Comparison of ENCODE assay signal across 5 cellular contexts in genomic region chr1:143764831-143765230, GRCh38.
DNase-seq lines count a peak whose midpoint lies in the region; ATAC-seq and TF ChIP-seq lines count a peak whose summit lies in the region.
"Not testable (repeated sequence)": the region's sequence is repeated elsewhere in the genome, so short reads cannot be mapped to it uniquely, and the experiment has no call there.

No MANE protein-coding gene starts in this region.

- H3K27me3 ChIP-seq in right lobe of liver, result not testable (repeated sequence)

- intact Hi-C loops in activated CD4-positive, alpha-beta T cell treated with anti-CD3 and anti-CD28 coated beads, Interleukin-2, amount 10 ng/mL, durations not matched to agents 24 days and 14 days (cut with micrococcal nuclease); right lobe of liver (cut with DNase I): not testable (repeated sequence)

- H3K4me3 ChIP-seq in right lobe of liver, result not testable (repeated sequence)

- DNase-seq in Ammon's horn (ENCODE audit: low spot score), result peak; percentile 4
- peak; percentile 39 for DNase-seq in activated CD4-positive, alpha-beta T cell treated with anti-CD3 and anti-CD28 coated beads, Interleukin-2, amount 10 ng/mL, durations not matched to agents 24 days and 14 days
- DNase-seq in inferior parietal cortex (ENCODE audit: extremely low spot score), result peak; percentile 2
- DNase-seq in right lobe of liver, result not testable (repeated sequence)
- DNase-seq in superior temporal gyrus (ENCODE audit: extremely low spot score), result peak; percentile 6

- TF ChIP-seq CTCF in right lobe of liver (IDR thresholded peaks at IDR 0.05), result not testable (repeated sequence)

- peak in 3 of 4 donors; percentile 22 to 61 (median 47) for ATAC-seq in right lobe of liver

- not testable (repeated sequence) for H3K36me3 ChIP-seq in right lobe of liver

- H3K36me3 Mint-ChIP-seq in activated CD4-positive, alpha-beta T cell treated with anti-CD3 and anti-CD28 coated beads, Interleukin-2, amount 10 ng/mL, durations not matched to agents 24 days and 14 days (ENCODE audit: low read depth), result not testable (repeated sequence)

- not testable (repeated sequence) for H3K27ac ChIP-seq in right lobe of liver

- not testable (repeated sequence) for H3K27ac Mint-ChIP-seq in activated CD4-positive, alpha-beta T cell treated with anti-CD3 and anti-CD28 coated beads, Interleukin-2, amount 10 ng/mL, durations not matched to agents 24 days and 14 days

- 44% methylated on average over 2 of the region's 2 CpGs for WGBS in right lobe of liver (ENCODE audit: insufficient coverage, low coverage, low lambda C conversion rate, missing lambda C conversion rate)

- H3K4me1 ChIP-seq in right lobe of liver, result not testable (repeated sequence)

- not testable (repeated sequence) for H3K4me3 Mint-ChIP-seq in activated CD4-positive, alpha-beta T cell treated with anti-CD3 and anti-CD28 coated beads, Interleukin-2, amount 10 ng/mL, durations not matched to agents 24 days and 14 days

- H3K4me1 Mint-ChIP-seq in activated CD4-positive, alpha-beta T cell treated with anti-CD3 and anti-CD28 coated beads, Interleukin-2, amount 10 ng/mL, durations not matched to agents 24 days and 14 days, result not testable (repeated sequence)

- not testable (repeated sequence) for H3K9me3 ChIP-seq in right lobe of liver

- TF ChIP-seq POLR2A in right lobe of liver (IDR thresholded peaks at IDR 0.05), result not testable (repeated sequence)

- H3K9me3 Mint-ChIP-seq in activated CD4-positive, alpha-beta T cell treated with anti-CD3 and anti-CD28 coated beads, Interleukin-2, amount 10 ng/mL, durations not matched to agents 24 days and 14 days, result not testable (repeated sequence)

- not testable (repeated sequence) for H3K27me3 Mint-ChIP-seq in activated CD4-positive, alpha-beta T cell treated with anti-CD3 and anti-CD28 coated beads, Interleukin-2, amount 10 ng/mL, durations not matched to agents 24 days and 14 days
